In the genomic region with DNA sequence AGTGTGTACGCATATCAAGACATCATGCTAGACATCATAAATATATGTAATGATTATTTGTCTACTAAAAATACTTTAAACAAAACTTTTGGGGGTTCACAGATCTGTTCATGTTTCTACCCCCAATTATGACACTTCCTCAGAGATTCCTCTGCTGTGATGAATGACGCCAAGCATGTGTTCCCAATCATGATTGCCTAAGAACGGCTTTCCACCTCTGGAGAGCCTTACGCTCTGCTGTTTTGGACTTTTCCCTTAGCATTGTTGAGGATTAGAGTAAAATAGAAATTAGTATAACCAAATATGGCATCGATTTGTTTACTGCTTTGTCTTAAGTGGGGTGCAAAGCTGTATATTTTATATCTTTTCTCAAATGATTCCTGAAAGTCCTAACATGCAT, we compare ENCODE assay signal across 14 cellular contexts.
"Had no signal": no experiment of that assay in that cellular context is flagged by ENCODE, and none has a peak within 500 bp of the region (broad histone marks: within the 10 kb centered on the region; RNA-seq: fewer than 3 reads in every experiment).

No MANE protein-coding gene starts in this region.

- H3K4me1 Mint-ChIP-seq: immature natural killer cell had no signal

- H3K27ac Mint-ChIP-seq: immature natural killer cell; natural killer cell treated with Interleukin-12 subunit alpha and Interleukin-12 subunit beta and Interleukin-15 and Interleukin-18, amount 100 ng/mL, for 72 hours; neural progenitor cell had no signal

- H3K9me3 ChIP-seq: gastroesophageal sphincter, left ventricle myocardium inferior, ovary had no signal

- H3K4me3 Mint-ChIP-seq: immature natural killer cell; natural killer cell treated with Interleukin-12 subunit alpha and Interleukin-12 subunit beta and Interleukin-15 and Interleukin-18, amount 100 ng/mL, for 72 hours; neural progenitor cell had no signal

- H3K36me3 Mint-ChIP-seq: natural killer cell treated with Interleukin-12 subunit alpha and Interleukin-12 subunit beta and Interleukin-15 and Interleukin-18, amount 100 ng/mL, for 72 hours; neural progenitor cell had no signal

- H3K27me3 Mint-ChIP-seq: natural killer cell treated with Interleukin-12 subunit alpha and Interleukin-12 subunit beta and Interleukin-15 and Interleukin-18, amount 100 ng/mL, for 72 hours had no signal

- DNase-seq: dermis blood vessel endothelial cell; glutamatergic neuron; immature natural killer cell; left ventricle myocardium inferior; mesenchymal stem cell; midbrain; nucleus accumbens; ovary; right cardiac atrium; stimulated activated CD4-positive, alpha-beta T cell treated with anti-CD3 and anti-CD28 coated beads, Interleukin-2, amount 100 ng/mL, for 48 hours; stimulated activated naive CD4-positive, alpha-beta T cell treated with Interleukin-2 at 50 U/mL for 16 hours had no signal

- ATAC-seq: gastroesophageal sphincter; natural killer cell treated with Interleukin-12 subunit alpha and Interleukin-12 subunit beta and Interleukin-15 and Interleukin-18, amount 100 ng/mL, for 72 hours; right cardiac atrium had no signal
